Comparison of ENCODE assay signal across 17 cellular contexts in genomic region chr10:91642831-91643692, GRCh38. TPM values are rescaled to one million over a fixed set of nuclear protein-coding genes. Genes with fewer than 3 reads are reported as not detected.
A peak's percentile ranks its signal among the peaks of the same experiment; 100 is the strongest.
DNase-seq lines count a peak whose midpoint lies in the region; ATAC-seq and TF ChIP-seq lines count a peak whose summit lies in the region.
"Had no signal": no experiment of that assay in that cellular context is flagged by ENCODE, and none has a peak within 500 bp of the region (broad histone marks: within the 10 kb centered on the region; RNA-seq: fewer than 3 reads in every experiment).

No MANE protein-coding gene starts in this region.

- H3K4me1 ChIP-seq in PC-3 (ENCODE audit: insufficient read depth, low read length) (peaks cover 9% of the 10 kb centered on the region), parathyroid adenoma (no peaks in the 10 kb centered on the region)
- H3K4me1 ChIP-seq: adrenal gland, BE2C, stomach had no signal

- no peaks in the 10 kb centered on the region for H3F3A ChIP-seq in PC-3 (ENCODE audit: low read length, unreplicated experiment)

- H3K79me2 ChIP-seq in PC-3 (ENCODE audit: low read length) (no peaks in the 10 kb centered on the region), parathyroid adenoma (no peaks in the 10 kb centered on the region)

- H3K9me2 ChIP-seq in PC-3 (replicated peaks; ENCODE audit: low read length): no peaks in the 10 kb centered on the region

- H3K4me3 ChIP-seq in PC-3 (ENCODE audit: low read length): no peak overlapping the region
- H3K4me3 ChIP-seq in epithelial cell of esophagus (ENCODE audit: low read length): no peak overlapping the region
- no peak overlapping the region for H3K4me3 ChIP-seq in parathyroid adenoma (ENCODE audit: low read depth, low read length)
- H3K4me3 ChIP-seq: adrenal gland, stomach had no signal

- TF ChIP-seq CTCF in PC-3 (conservative IDR thresholded peaks at IDR 0.05; ENCODE audit: low read depth, low read length) (no peak), epithelial cell of esophagus (IDR thresholded peaks at IDR 0.05; ENCODE audit: insufficient read depth, low read depth, low read length, missing control alignments) (no peak), parathyroid adenoma (IDR thresholded peaks at IDR 0.05) (no peak)

- POLR2A ChIA-PET in PC-3 (lab: Charles Lee; ENCODE audit: unreplicated experiment): no interaction called here

- no peaks in the 10 kb centered on the region for H3K27me3 ChIP-seq in PC-3 (ENCODE audit: low read length)
- H3K27me3 ChIP-seq in parathyroid adenoma (ENCODE audit: control insufficient read depth, insufficient read depth, low read length): no peaks in the 10 kb centered on the region
- H3K27me3 ChIP-seq: adrenal gland, BE2C had no signal

- no peak overlapping the region for H2AFZ ChIP-seq in PC-3 (ENCODE audit: low read length)
- H2AFZ ChIP-seq in parathyroid adenoma: peak overlapping the region; percentile 68

- ATAC-seq in PC-3 (no peak; the same call in 1 of the 2 replicates), GM21515 (IDR thresholded peaks at IDR 0.05; ENCODE audit: unreplicated experiment) (no peak), GM21576 (IDR thresholded peaks at IDR 0.05; ENCODE audit: unreplicated experiment) (no peak), GM18520 (IDR thresholded peaks at IDR 0.05; ENCODE audit: unreplicated experiment) (no peak)
- ATAC-seq: Right ventricle myocardium inferior had no signal

- no TSS peak for BruUV-seq in PC-3 (replicated peaks; lab: Mats Ljungman, UMichigan)

- DNase-seq in ELR (ENCODE audit: low read depth): peak; percentile 70
- DNase-seq in PC-3: peak; percentile 21
- peak; percentile 57 for DNase-seq in epithelial cell of esophagus (ENCODE audit: low read depth)
- DNase-seq in effector CD4-positive, alpha-beta T cell: no peak
- DNase-seq: activated CD4-positive, alpha-beta T cell treated with anti-CD3 and anti-CD28 coated beads for 48 hours; activated T-cell treated with anti-CD3 and anti-CD28 coated beads, Interleukin-2, amount 50 U/mL, for 24 hours; Karpas-422; NCI-H2029 treated with DMSO at 0.1 percent for 48 hours; NCI-H774 had no signal

- CTCF ChIA-PET in PC-3 (lab: Charles Lee): interaction anchor here (0.7 to 1.3 kb wide), 3 partner anchors 51 to 102 kb away, joined by 3 to 8 read pairs (median 4); no protein-coding TSS in a partner anchor

- intact Hi-C loops in PC-3 (cut with micrococcal nuclease): loop anchor here (1.0 to 2.0 kb wide), 3 partner anchors 51 to 270 kb away; no protein-coding TSS in a partner anchor

- no peak overlapping the region for H3K4me2 ChIP-seq in PC-3 (ENCODE audit: low read length)
- no peak overlapping the region for H3K4me2 ChIP-seq in parathyroid adenoma (ENCODE audit: low read length)

- no peaks in the 10 kb centered on the region for H3K36me3 ChIP-seq in PC-3 (ENCODE audit: low read depth, low read length)
- no peaks in the 10 kb centered on the region for H3K36me3 ChIP-seq in parathyroid adenoma (ENCODE audit: control insufficient read depth, insufficient read depth, low read length)
- H3K36me3 ChIP-seq: adrenal gland, BE2C, stomach had no signal

- H3K27ac ChIP-seq in PC-3 (ENCODE audit: low read length) (no peak overlapping the region), parathyroid adenoma (no peak overlapping the region)
- H3K27ac ChIP-seq: adrenal gland, stomach had no signal

- no peaks in the 10 kb centered on the region for H3K9me3 ChIP-seq in PC-3 (ENCODE audit: low read length)
- H3K9me3 ChIP-seq in parathyroid adenoma (ENCODE audit: control insufficient read depth, low read length): no peaks in the 10 kb centered on the region
- H3K9me3 ChIP-seq: adrenal gland, BE2C, stomach had no signal

- no peak overlapping the region for H3K9ac ChIP-seq in PC-3 (ENCODE audit: low read length)
- H3K9ac ChIP-seq in parathyroid adenoma: no peak overlapping the region

- no peaks in the 10 kb centered on the region for H4K20me1 ChIP-seq in PC-3 (ENCODE audit: low read length)

RNA-seq across cellular contexts. Expression of gene PPP1R3C, which starts 10.2 kb away (rescaled TPM):
- 0.17 TPM in 1 of 2 replicates, not detected in the other for total RNA-seq in PC-3 (2014; rRNA removed)
